ENCODE assay signal across 9 cellular contexts in genomic region chr6:160691617-160692016, GRCh38. TPM values are rescaled to one million over a fixed set of nuclear protein-coding genes. Genes with fewer than 3 reads are reported as not detected.
"Had no signal": no experiment of that assay in that cellular context is flagged by ENCODE, and none has a peak within 500 bp of the region (broad histone marks: within the 10 kb centered on the region; RNA-seq: fewer than 3 reads in every experiment).

No MANE protein-coding gene starts in this region.

- H3K4me3 ChIP-seq: GM12878 had no signal

- FAIRE-seq: G401.6, GM12878, GM12891, GM12892, GM18507, GM19239 had no signal

- ATAC-seq: GM12878 had no signal

- DNase-seq: GDM1, GF-D8 had no signal

RNA-seq across cellular contexts. Expression of gene PLG, which starts 10.4 kb away (rescaled TPM):
- total RNA-seq: G401 had no signal

RNA-seq across cellular contexts. Expression of gene LPA, which starts 27.5 kb away (rescaled TPM):
- total RNA-seq: G401 had no signal
